Comparison of ENCODE assay signal across 8 cellular contexts in the genomic region with DNA sequence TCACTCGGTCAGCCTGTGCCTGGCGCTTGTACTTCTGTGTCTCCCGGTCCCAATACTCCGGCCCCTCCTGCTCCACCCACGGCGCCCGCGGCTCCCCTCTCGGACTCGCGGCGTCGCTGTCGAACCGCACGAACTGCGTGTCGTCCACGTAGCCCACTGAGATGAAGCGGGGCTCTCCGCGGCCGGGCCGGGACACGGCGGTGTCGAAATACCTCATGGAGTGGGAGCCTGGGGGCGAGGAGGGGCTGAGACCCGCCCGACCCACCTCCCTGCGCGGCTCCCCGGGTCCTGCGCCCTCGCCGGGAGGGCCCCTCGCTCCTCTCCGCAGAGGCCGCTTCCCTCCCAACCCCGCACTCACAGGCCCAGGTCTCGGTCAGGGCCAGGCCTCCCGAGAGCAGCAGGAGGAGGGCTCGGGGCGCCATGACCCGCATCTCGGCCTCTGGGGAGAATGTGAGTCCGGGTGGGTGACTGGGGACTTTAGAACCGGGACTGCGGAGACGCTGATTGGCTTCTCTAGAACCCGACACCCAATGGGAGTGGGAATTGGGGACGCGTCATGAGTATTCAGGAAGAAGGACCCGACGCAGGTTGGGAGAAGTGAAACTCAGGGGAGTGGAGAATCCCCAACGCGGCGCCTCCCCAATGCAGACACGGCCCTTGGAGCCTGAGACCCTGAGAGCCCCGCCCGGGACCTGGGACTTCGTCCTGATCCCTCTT. TPM values are rescaled to one million over a fixed set of nuclear protein-coding genes. Genes with fewer than 3 reads are reported as not detected.
DNase-seq lines count a peak whose midpoint lies in the region; FAIRE-seq lines count a peak whose summit lies in the region.

A gene (minus strand): TSS at position 452 of the 717 bp plus-strand sequence. CDS start 21 bp downstream, at position 431.

- H3K4ac ChIP-seq in neuronal stem cell (ENCODE audit: low read length): no peak within 1 kb of the TSS

- H3K4me3 ChIP-seq in H7 (ENCODE audit: insufficient read depth, low read depth, low read length) (peak within 1 kb of the TSS; percentile 59), MG63 (peak within 1 kb of the TSS; percentile 87), neuronal stem cell (ENCODE audit: low read length in 2 of 2) (peak within 1 kb of the TSS; percentile 52 to 93), subcutaneous abdominal adipose tissue (ENCODE audit: low read depth in 1 of 5, low read length in 5 of 5) (peak within 1 kb of the TSS; percentile 70 to 78 (median 75))

- peak; percentile 98 for DNase-seq in ELR (ENCODE audit: low read depth)
- peak; percentile 93 for DNase-seq in H7
- peak; percentile 89 for DNase-seq in MG63
- DNase-seq in SK-MEL-5 (ENCODE audit: low read depth, low spot score): peak; percentile 96
- DNase-seq in activated naive CD4-positive, alpha-beta T cell treated with Interleukin-2 at 50 U/mL for 16 hours: peak; percentile 88
- DNase-seq in frontal cortex (ENCODE audit: low spot score in 2 of 2): peak; percentile 82 to 88
- peak; percentile 89 for DNase-seq in neuronal stem cell (ENCODE audit: low spot score)

- in situ Hi-C loops in SK-MEL-5 (cut with HindIII; ENCODE audit: low pct_unique_long_range_greater_than_20kb, low sequenced_read_pairs): no loop called here

- H3K4me2 ChIP-seq in neuronal stem cell (ENCODE audit: insufficient read depth, low read length, poor library complexity, severe bottlenecking): peak within 1 kb of the TSS; percentile 68

- H3K27ac ChIP-seq in neuronal stem cell (replicated peaks; ENCODE audit: low read length) (no peak within 1 kb of the TSS), subcutaneous abdominal adipose tissue (ENCODE audit: low read depth, low read length) (peak within 1 kb of the TSS; percentile 81)

- no peak within 1 kb of the TSS for H3K23ac ChIP-seq in neuronal stem cell (ENCODE audit: low read depth, low read length, poor library complexity)

- peak within 1 kb of the TSS; percentile 68 for H3K9ac ChIP-seq in neuronal stem cell (ENCODE audit: low read depth, low read length, poor library complexity)
- H3K9ac ChIP-seq in subcutaneous abdominal adipose tissue (ENCODE audit: low read length in 5 of 5): peak within 1 kb of the TSS; percentile 43 to 87 (median 86)

- H3K27me3 ChIP-seq in H7 (ENCODE audit: control insufficient read depth, insufficient read depth, low read length) (peaks cover 19% of the 10 kb centered on the region; the same call in 1 of the 2 replicates), MG63 (no peaks in the 10 kb centered on the region), neuronal stem cell (ENCODE audit: control insufficient read depth in 3 of 3, insufficient read depth in 3 of 3, low read depth in 1 of 3, low read length in 3 of 3) (peaks cover 0 to 32% (median 13%) of the 10 kb centered on the region in 3 experiments), subcutaneous abdominal adipose tissue (ENCODE audit: control insufficient read depth in 5 of 5, insufficient read depth in 4 of 5, low read length in 5 of 5) (no peaks in the 10 kb centered on the region)

- peaks cover 0 to 4% of the 10 kb centered on the region in 2 donors for H3K4me1 ChIP-seq in neuronal stem cell (ENCODE audit: control insufficient read depth in 2 of 2, insufficient read depth in 1 of 2, low read depth in 1 of 2, low read length in 2 of 2)
- H3K4me1 ChIP-seq in subcutaneous abdominal adipose tissue (ENCODE audit: control insufficient read depth in 5 of 5, insufficient read depth in 5 of 5, low read length in 5 of 5): peaks cover 0 to 31% (median 20%) of the 10 kb centered on the region in 5 donors

- H2BK120ac ChIP-seq in neuronal stem cell (ENCODE audit: low read depth, low read length): no peak within 1 kb of the TSS

- no peak within 1 kb of the TSS for H4K91ac ChIP-seq in neuronal stem cell (ENCODE audit: low read depth, low read length, poor library complexity)

- H3K36me3 ChIP-seq in H7 (replicated peaks; ENCODE audit: control insufficient read depth, insufficient read depth, low read length): no peaks in the 10 kb centered on the region; the same call in 1 of the 2 replicates
- peaks cover 14% of the 10 kb centered on the region for H3K36me3 ChIP-seq in MG63
- H3K36me3 ChIP-seq in neuronal stem cell (replicated peaks in 1 of 2; ENCODE audit: control insufficient read depth in 2 of 2, insufficient read depth in 2 of 2, low read length in 2 of 2): no peaks in the 10 kb centered on the region
- peaks cover 0 to 32% (median 13%) of the 10 kb centered on the region in 5 donors for H3K36me3 ChIP-seq in subcutaneous abdominal adipose tissue (ENCODE audit: control insufficient read depth in 5 of 5, insufficient read depth in 5 of 5, low read length in 5 of 5)

- no peak within 1 kb of the TSS for H2BK12ac ChIP-seq in neuronal stem cell (ENCODE audit: low read length)

- peak within 1 kb of the TSS; percentile 76 for H3K18ac ChIP-seq in neuronal stem cell (ENCODE audit: low read length)

- FAIRE-seq in frontal cortex (lab: Jason Lieb, UNC): no peak

- H3K14ac ChIP-seq in neuronal stem cell (ENCODE audit: low read length): peak within 1 kb of the TSS; percentile 56

- no peak within 1 kb of the TSS for H2BK15ac ChIP-seq in neuronal stem cell (ENCODE audit: low read length)

- H4K8ac ChIP-seq in neuronal stem cell (ENCODE audit: low read depth, low read length): no peak within 1 kb of the TSS

- peak within 1 kb of the TSS; percentile 92 for H2AFZ ChIP-seq in neuronal stem cell (ENCODE audit: low read length)

- peaks cover 4% of the 10 kb centered on the region for H3K79me1 ChIP-seq in neuronal stem cell (ENCODE audit: low read depth, low read length)

- no CpG with 5 or more reads among the region's 62 CpGs for WGBS in neuronal stem cell (ENCODE audit: extremely low coverage in 2 of 2, insufficient read length in 2 of 2, insufficient replicate concordance in 1 of 2), 2 donors

- no peak within 1 kb of the TSS for H2AK5ac ChIP-seq in neuronal stem cell (ENCODE audit: low read depth, low read length)

- H3K9me3 ChIP-seq in MG63 (no peaks in the 10 kb centered on the region), neuronal stem cell (replicated peaks in 1 of 2; ENCODE audit: control insufficient read depth in 2 of 2, insufficient read depth in 1 of 2, low read depth in 1 of 2, low read length in 2 of 2) (no peaks in the 10 kb centered on the region), subcutaneous abdominal adipose tissue (ENCODE audit: control insufficient read depth in 5 of 5, low read length in 5 of 5) (no peaks in the 10 kb centered on the region)

- no peak within 1 kb of the TSS for H2BK5ac ChIP-seq in neuronal stem cell (ENCODE audit: low read length)

RNA-seq across cellular contexts. Expression of the gene that starts here (rescaled TPM):
- 33.7 and 34.7 TPM in 2 replicates for total RNA-seq in H7 (2014; rRNA removed; shearing (Covaris generic))
- 252 and 364 TPM in 2 replicates for total RNA-seq in MG63 (2014; rRNA removed; shearing (Covaris generic); ENCODE audit: low replicate concordance)
- 131 and 136 TPM in 2 replicates for total RNA-seq in SK-MEL-5 (2014; rRNA removed; shearing (Covaris generic))
- 271 and 303 TPM in 2 replicates for polyA plus RNA-seq in SK-MEL-5 (2015; cell fraction: cytosol; rRNA removed)
- polyA plus RNA-seq in SK-MEL-5 (2015; cell fraction: nucleus; rRNA removed): 115 and 122 TPM in 2 replicates
- 22.0 TPM for total RNA-seq in frontal cortex
- 101 TPM for polyA plus RNA-seq in neuronal stem cell (2013, experiment 1 of 2)
- 97.0 TPM for polyA plus RNA-seq in neuronal stem cell (2013, experiment 2 of 2)
